Comparison of ENCODE assay signal across 8 cellular contexts in genomic region chr6:2209226-2209809, GRCh38. TPM values are rescaled to one million over a fixed set of nuclear protein-coding genes. Genes with fewer than 3 reads are reported as not detected.
DNase-seq lines count a peak whose midpoint lies in the region; ATAC-seq and TF ChIP-seq lines count a peak whose summit lies in the region.

No MANE protein-coding gene starts in this region.

- no peak overlapping the region for H3K4me3 ChIP-seq in cardiac muscle cell
- H3K4me3 ChIP-seq in right atrium auricular region = no peak overlapping the region
- H3K4me3 ChIP-seq in right lobe of liver = no peak overlapping the region

- H3K4me1 ChIP-seq in cardiac muscle cell (ENCODE audit: low read depth) = no peaks in the 10 kb centered on the region
- no peaks in the 10 kb centered on the region for H3K4me1 ChIP-seq in right atrium auricular region
- no peaks in the 10 kb centered on the region for H3K4me1 ChIP-seq in right lobe of liver

- intact Hi-C loops in right lobe of liver (cut with DNase I) = loop anchor here in 1 of 2 donors (10.0 kb wide), 1 partner anchor 135 kb away; no protein-coding TSS in a partner anchor

- no peaks in the 10 kb centered on the region for H3K36me3 ChIP-seq in cardiac muscle cell
- H3K36me3 ChIP-seq in right atrium auricular region = no peaks in the 10 kb centered on the region
- no peaks in the 10 kb centered on the region for H3K36me3 ChIP-seq in right lobe of liver

- ATAC-seq in HG02973 (IDR thresholded peaks at IDR 0.05; ENCODE audit: unreplicated experiment) (peak; percentile 78), right lobe of liver (peak; percentile 86 to 96 (median 93)), GM18505 (IDR thresholded peaks at IDR 0.05; ENCODE audit: unreplicated experiment) (no peak), HG03139 (IDR thresholded peaks at IDR 0.05; ENCODE audit: unreplicated experiment) (no peak)

- DNase-seq in cardiac muscle cell (ENCODE audit: low read depth in 1 of 2, low spot score in 1 of 2) (peak; percentile 39 to 58), right atrium auricular region (ENCODE audit: low spot score) (no peak), NCI-H748 treated with DMSO at 0.1 percent for 48 hours (lab: John Stamatoyannopoulos, UW) (peak; percentile 69), amniotic epithelial cell (ENCODE audit: low read depth) (peak; percentile 19), right lobe of liver (peak in 1 of 3 donors; percentile 66)

- H3K27me3 ChIP-seq in cardiac muscle cell (no peaks in the 10 kb centered on the region), right atrium auricular region (no peaks in the 10 kb centered on the region), right lobe of liver (no peaks in the 10 kb centered on the region)

- H3K27ac ChIP-seq in cardiac muscle cell (no peak overlapping the region), right atrium auricular region (no peak overlapping the region), right lobe of liver (no peak overlapping the region)

- WGBS in right lobe of liver (ENCODE audit: insufficient coverage, low coverage, low lambda C conversion rate, missing lambda C conversion rate) = 56% methylated on average over 6 of the region's 6 CpGs

- TF ChIP-seq POLR2A in right lobe of liver (IDR thresholded peaks at IDR 0.05) = no peak
- TF ChIP-seq POLR2A in GM18505 (IDR thresholded peaks at IDR 0.05; ENCODE audit: borderline replicate concordance, extremely low read depth, insufficient read depth, insufficient read length) = no peak

- no peaks in the 10 kb centered on the region for H3K9me3 ChIP-seq in cardiac muscle cell (ENCODE audit: low read depth)
- peaks cover 0 to 5% of the 10 kb centered on the region in 2 donors for H3K9me3 ChIP-seq in right atrium auricular region
- H3K9me3 ChIP-seq in right lobe of liver = no peaks in the 10 kb centered on the region

- TF ChIP-seq CTCF in cardiac muscle cell (IDR thresholded peaks at IDR 0.05; ENCODE audit: low read depth, low read length) (peak; percentile 58), right atrium auricular region (IDR thresholded peaks at IDR 0.05) (peak in 1 of 2 donors; percentile 53), right lobe of liver (IDR thresholded peaks at IDR 0.05) (peak; percentile 40 to 64 (median 52))

RNA-seq across cellular contexts. Expression of gene GMDS, which starts 36.1 kb away (rescaled TPM):
- 6.3 and 14.7 TPM in 2 replicates for total RNA-seq in cardiac muscle cell
- polyA plus RNA-seq in cardiac muscle cell = 6.9 and 17.7 TPM in 2 replicates
- 10 to 100 TPM; 11.1 to 11.8 TPM for total RNA-seq in right atrium auricular region
- total RNA-seq in right lobe of liver = 10 to 100 TPM; 15.9 to 34.4 (median 23.4) TPM

Comparison
In these comparisons a context has a peak if more than half of its experiments do, and no peak if none do; other contexts are left out.
1. ATAC-seq: peak in HG02973 (single experiment) and right lobe of liver (4 of 4); none in GM18505 (single experiment) and HG03139 (single experiment).